ENCODE assay signal across 1 cellular context in the genomic region with DNA sequence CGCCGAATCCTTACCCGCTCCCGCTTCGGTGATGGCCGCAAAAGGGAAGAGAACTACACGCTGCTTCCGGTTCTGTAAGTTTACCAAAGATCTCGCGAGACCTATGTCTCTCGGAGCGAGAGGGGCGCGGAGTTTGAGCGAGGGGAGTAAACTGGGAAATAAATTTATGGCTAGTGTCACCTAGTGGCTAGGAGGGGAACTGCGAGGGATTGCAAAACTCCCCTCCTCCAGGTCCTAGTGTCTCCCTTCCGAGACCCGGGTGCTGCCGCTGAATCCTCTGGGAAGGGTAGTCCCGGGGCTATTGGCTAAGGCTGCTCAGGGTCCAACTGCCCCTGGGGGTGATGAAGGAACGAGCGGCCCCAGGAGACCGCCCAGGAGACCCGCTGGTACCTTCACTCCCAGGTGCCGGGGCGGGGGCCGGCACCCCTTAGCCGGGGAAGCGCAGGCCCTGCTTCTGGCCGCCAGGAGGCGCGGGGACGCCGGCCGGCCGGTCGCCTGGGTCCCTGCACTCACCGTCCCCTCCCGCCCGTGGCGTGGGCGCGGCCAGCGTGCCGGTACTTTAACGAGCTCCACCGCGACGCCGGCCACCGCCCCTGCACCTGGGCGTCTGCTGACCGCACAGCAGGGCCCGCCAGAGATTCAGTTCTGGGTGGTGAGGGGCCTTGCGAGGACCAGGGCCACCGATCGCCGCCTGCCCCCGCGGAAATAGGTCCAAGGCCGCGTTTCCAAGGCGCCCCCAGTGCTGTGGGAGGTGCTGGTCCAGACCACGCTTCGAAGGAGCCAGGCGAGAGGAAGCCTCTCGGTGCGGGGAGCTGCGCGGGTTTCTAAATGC.
TF ChIP-seq lines count a peak whose summit lies in the region.

A gene (minus strand): TSS at position 51 of the 832 bp plus-strand sequence. CDS start 883 bp downstream, outside the sequence.

TF ChIP-seq in K562, 482 proteins besides CTCF, POLR2A, EP300 and RAD21 (continued from another document and continues in another):
- peak; percentile 85 for TF ChIP-seq SAFB (IDR thresholded peaks at IDR 0.05; ENCODE audit: borderline replicate concordance, low read depth, low read length)
- peak; percentile 44 for TF ChIP-seq PCBP1 (IDR thresholded peaks at IDR 0.05; ENCODE audit: low read depth, low read length, poor library complexity, severe bottlenecking)
- peak; percentile 74 for TF ChIP-seq GABPB1 (CRISPR knock-in tag; IDR thresholded peaks at IDR 0.05)
- TF ChIP-seq FOXM1 (IDR thresholded peaks at IDR 0.05; ENCODE audit: low read depth) = peak; percentile 71
- TF ChIP-seq FOXM1 (CRISPR knock-in tag; IDR thresholded peaks at IDR 0.05; ENCODE audit: low read depth) = no peak
- no peak for TF ChIP-seq ZNF79 (CRISPR knock-in tag; IDR thresholded peaks at IDR 0.05; ENCODE audit: low read depth)
- TF ChIP-seq, protein P1, sequence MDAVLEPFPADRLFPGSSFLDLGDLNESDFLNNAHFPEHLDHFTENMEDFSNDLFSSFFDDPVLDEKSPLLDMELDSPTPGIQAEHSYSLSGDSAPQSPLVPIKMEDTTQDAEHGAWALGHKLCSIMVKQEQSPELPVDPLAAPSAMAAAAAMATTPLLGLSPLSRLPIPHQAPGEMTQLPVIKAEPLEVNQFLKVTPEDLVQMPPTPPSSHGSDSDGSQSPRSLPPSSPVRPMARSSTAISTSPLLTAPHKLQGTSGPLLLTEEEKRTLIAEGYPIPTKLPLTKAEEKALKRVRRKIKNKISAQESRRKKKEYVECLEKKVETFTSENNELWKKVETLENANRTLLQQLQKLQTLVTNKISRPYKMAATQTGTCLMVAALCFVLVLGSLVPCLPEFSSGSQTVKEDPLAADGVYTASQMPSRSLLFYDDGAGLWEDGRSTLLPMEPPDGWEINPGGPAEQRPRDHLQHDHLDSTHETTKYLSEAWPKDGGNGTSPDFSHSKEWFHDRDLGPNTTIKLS (IDR thresholded peaks at IDR 0.05; ENCODE audit: borderline replicate concordance, low read depth) = peak; percentile 78; the same call in 1 of the 2 replicates
- TF ChIP-seq CTBP1 (IDR thresholded peaks at IDR 0.05; ENCODE audit: borderline replicate concordance) = peak; percentile 61; the same call in 1 of the 2 replicates
- 0 out of 2 replicates have a peak, but pooled peaks have one; percentile 17 for TF ChIP-seq KLF16 (IDR thresholded peaks at IDR 0.05)
- TF ChIP-seq GABPA (tag; conservative IDR thresholded peaks at IDR 0.05; ENCODE audit: low read depth) = peak; percentile 85
- TF ChIP-seq, protein P2, sequence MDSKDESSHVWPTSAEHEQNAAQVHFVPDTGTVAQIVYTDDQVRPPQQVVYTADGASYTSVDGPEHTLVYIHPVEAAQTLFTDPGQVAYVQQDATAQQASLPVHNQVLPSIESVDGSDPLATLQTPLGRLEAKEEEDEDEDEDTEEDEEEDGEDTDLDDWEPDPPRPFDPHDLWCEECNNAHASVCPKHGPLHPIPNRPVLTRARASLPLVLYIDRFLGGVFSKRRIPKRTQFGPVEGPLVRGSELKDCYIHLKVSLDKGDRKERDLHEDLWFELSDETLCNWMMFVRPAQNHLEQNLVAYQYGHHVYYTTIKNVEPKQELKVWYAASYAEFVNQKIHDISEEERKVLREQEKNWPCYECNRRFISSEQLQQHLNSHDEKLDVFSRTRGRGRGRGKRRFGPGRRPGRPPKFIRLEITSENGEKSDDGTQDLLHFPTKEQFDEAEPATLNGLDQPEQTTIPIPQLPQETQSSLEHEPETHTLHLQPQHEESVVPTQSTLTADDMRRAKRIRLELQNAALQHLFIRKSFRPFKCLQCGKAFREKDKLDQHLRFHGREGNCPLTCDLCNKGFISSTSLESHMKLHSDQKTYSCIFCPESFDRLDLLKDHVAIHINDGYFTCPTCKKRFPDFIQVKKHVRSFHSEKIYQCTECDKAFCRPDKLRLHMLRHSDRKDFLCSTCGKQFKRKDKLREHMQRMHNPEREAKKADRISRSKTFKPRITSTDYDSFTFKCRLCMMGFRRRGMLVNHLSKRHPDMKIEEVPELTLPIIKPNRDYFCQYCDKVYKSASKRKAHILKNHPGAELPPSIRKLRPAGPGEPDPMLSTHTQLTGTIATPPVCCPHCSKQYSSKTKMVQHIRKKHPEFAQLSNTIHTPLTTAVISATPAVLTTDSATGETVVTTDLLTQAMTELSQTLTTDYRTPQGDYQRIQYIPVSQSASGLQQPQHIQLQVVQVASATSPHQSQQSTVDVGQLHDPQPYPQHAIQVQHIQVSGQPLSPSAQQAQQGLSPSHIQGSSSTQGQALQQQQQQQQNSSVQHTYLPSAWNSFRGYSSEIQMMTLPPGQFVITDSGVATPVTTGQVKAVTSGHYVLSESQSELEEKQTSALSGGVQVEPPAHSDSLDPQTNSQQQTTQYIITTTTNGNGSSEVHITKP (IDR thresholded peaks at IDR 0.05; ENCODE audit: partially characterized antibody) = peak; percentile 67
- TF ChIP-seq ZNF785 (CRISPR knock-in tag; IDR thresholded peaks at IDR 0.05) = no peak
- no peak for TF ChIP-seq ZFP30 (CRISPR knock-in tag; IDR thresholded peaks at IDR 0.05; ENCODE audit: borderline replicate concordance)
- TF ChIP-seq ZNF324 (CRISPR knock-in tag; IDR thresholded peaks at IDR 0.05) = no peak
- 0 out of 2 replicates have a peak, but pooled peaks have one; percentile 41 for TF ChIP-seq GATAD2A (IDR thresholded peaks at IDR 0.05)
- no peak for TF ChIP-seq GATA2 (CRISPR knock-in tag; IDR thresholded peaks at IDR 0.05)
- TF ChIP-seq FUS (optimal IDR thresholded peaks at IDR 0.05; ENCODE audit: low read depth, low read length) = no peak
- TF ChIP-seq RHOXF2B (CRISPR knock-in tag; conservative IDR thresholded peaks at IDR 0.05) = no peak
- TF ChIP-seq, protein P3, sequence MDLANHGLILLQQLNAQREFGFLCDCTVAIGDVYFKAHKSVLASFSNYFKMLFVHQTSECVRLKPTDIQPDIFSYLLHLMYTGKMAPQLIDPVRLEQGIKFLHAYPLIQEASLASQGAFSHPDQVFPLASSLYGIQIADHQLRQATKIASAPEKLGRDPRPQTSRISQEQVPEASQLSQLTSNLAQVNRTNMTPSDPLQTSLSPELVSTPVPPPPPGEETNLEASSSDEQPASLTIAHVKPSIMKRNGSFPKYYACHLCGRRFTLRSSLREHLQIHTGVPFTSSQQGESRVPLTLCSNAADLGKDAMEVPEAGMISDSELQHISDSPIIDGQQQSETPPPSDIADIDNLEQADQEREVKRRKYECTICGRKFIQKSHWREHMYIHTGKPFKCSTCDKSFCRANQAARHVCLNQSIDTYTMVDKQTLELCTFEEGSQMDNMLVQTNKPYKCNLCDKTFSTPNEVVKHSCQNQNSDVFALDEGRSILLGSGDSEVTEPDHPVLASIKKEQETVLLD (IDR thresholded peaks at IDR 0.05) = no peak; the same call in 1 of the 2 replicates
- TF ChIP-seq SP1 (CRISPR knock-in tag; IDR thresholded peaks at IDR 0.05) = peak; percentile 69
- TF ChIP-seq, protein P4, sequence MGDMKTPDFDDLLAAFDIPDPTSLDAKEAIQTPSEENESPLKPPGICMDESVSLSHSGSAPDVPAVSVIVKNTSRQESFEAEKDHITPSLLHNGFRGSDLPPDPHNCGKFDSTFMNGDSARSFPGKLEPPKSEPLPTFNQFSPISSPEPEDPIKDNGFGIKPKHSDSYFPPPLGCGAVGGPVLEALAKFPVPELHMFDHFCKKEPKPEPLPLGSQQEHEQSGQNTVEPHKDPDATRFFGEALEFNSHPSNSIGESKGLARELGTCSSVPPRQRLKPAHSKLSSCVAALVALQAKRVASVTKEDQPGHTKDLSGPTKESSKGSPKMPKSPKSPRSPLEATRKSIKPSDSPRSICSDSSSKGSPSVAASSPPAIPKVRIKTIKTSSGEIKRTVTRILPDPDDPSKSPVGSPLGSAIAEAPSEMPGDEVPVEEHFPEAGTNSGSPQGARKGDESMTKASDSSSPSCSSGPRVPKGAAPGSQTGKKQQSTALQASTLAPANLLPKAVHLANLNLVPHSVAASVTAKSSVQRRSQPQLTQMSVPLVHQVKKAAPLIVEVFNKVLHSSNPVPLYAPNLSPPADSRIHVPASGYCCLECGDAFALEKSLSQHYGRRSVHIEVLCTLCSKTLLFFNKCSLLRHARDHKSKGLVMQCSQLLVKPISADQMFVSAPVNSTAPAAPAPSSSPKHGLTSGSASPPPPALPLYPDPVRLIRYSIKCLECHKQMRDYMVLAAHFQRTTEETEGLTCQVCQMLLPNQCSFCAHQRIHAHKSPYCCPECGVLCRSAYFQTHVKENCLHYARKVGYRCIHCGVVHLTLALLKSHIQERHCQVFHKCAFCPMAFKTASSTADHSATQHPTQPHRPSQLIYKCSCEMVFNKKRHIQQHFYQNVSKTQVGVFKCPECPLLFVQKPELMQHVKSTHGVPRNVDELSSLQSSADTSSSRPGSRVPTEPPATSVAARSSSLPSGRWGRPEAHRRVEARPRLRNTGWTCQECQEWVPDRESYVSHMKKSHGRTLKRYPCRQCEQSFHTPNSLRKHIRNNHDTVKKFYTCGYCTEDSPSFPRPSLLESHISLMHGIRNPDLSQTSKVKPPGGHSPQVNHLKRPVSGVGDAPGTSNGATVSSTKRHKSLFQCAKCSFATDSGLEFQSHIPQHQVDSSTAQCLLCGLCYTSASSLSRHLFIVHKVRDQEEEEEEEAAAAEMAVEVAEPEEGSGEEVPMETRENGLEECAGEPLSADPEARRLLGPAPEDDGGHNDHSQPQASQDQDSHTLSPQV (IDR thresholded peaks at IDR 0.05) = peak; percentile 41; the same call in 1 of the 2 replicates
- TF ChIP-seq TEAD4 (IDR thresholded peaks at IDR 0.05; ENCODE audit: low read length) = 0 out of 2 replicates have a peak, but pooled peaks have one; percentile 13
- no peak for TF ChIP-seq TEAD4 (CRISPR knock-in tag; IDR thresholded peaks at IDR 0.05; ENCODE audit: borderline replicate concordance)
- peak; percentile 68 for TF ChIP-seq FIP1L1 (IDR thresholded peaks at IDR 0.05; ENCODE audit: low read depth, low read length, poor library complexity, severe bottlenecking)
- TF ChIP-seq SP2 (IDR thresholded peaks at IDR 0.05; ENCODE audit: extremely low read depth, low read depth, low read length, poor library complexity, severe bottlenecking) = peak; percentile 48
- peak; percentile 62; the same call in 1 of the 2 replicates for TF ChIP-seq FOXP1 (CRISPR knock-in tag; IDR thresholded peaks at IDR 0.05)
- 0 out of 2 replicates have a peak, but pooled peaks have one; percentile 9 for TF ChIP-seq SOX6 (IDR thresholded peaks at IDR 0.05)
- TF ChIP-seq, protein P5, sequence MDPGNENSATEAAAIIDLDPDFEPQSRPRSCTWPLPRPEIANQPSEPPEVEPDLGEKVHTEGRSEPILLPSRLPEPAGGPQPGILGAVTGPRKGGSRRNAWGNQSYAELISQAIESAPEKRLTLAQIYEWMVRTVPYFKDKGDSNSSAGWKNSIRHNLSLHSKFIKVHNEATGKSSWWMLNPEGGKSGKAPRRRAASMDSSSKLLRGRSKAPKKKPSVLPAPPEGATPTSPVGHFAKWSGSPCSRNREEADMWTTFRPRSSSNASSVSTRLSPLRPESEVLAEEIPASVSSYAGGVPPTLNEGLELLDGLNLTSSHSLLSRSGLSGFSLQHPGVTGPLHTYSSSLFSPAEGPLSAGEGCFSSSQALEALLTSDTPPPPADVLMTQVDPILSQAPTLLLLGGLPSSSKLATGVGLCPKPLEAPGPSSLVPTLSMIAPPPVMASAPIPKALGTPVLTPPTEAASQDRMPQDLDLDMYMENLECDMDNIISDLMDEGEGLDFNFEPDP (CRISPR knock-in tag; IDR thresholded peaks at IDR 0.05) = no peak
- TF ChIP-seq YY1 (IDR thresholded peaks at IDR 0.05; ENCODE audit: borderline replicate concordance in 1 of 3, control insufficient read depth in 1 of 3, extremely low read depth in 1 of 3, insufficient read depth in 3 of 3, insufficient read length in 1 of 3, insufficient replicate concordance in 2 of 3, low read depth in 1 of 3, low read length in 2 of 3) = peak; percentile 41 to 90 (median 82)
- no peak for TF ChIP-seq PRPF4 (IDR thresholded peaks at IDR 0.05; ENCODE audit: insufficient read depth, low read depth, low read length, poor library complexity, severe bottlenecking)
- TF ChIP-seq, protein P6, sequence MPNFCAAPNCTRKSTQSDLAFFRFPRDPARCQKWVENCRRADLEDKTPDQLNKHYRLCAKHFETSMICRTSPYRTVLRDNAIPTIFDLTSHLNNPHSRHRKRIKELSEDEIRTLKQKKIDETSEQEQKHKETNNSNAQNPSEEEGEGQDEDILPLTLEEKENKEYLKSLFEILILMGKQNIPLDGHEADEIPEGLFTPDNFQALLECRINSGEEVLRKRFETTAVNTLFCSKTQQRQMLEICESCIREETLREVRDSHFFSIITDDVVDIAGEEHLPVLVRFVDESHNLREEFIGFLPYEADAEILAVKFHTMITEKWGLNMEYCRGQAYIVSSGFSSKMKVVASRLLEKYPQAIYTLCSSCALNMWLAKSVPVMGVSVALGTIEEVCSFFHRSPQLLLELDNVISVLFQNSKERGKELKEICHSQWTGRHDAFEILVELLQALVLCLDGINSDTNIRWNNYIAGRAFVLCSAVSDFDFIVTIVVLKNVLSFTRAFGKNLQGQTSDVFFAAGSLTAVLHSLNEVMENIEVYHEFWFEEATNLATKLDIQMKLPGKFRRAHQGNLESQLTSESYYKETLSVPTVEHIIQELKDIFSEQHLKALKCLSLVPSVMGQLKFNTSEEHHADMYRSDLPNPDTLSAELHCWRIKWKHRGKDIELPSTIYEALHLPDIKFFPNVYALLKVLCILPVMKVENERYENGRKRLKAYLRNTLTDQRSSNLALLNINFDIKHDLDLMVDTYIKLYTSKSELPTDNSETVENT (CRISPR knock-in tag; IDR thresholded peaks at IDR 0.05) = peak; percentile 80
- TF ChIP-seq ZEB2 (IDR thresholded peaks at IDR 0.05) = peak; percentile 56
- peak; percentile 57 for TF ChIP-seq ZFX (CRISPR knock-in tag; IDR thresholded peaks at IDR 0.05)
- TF ChIP-seq, protein P7, sequence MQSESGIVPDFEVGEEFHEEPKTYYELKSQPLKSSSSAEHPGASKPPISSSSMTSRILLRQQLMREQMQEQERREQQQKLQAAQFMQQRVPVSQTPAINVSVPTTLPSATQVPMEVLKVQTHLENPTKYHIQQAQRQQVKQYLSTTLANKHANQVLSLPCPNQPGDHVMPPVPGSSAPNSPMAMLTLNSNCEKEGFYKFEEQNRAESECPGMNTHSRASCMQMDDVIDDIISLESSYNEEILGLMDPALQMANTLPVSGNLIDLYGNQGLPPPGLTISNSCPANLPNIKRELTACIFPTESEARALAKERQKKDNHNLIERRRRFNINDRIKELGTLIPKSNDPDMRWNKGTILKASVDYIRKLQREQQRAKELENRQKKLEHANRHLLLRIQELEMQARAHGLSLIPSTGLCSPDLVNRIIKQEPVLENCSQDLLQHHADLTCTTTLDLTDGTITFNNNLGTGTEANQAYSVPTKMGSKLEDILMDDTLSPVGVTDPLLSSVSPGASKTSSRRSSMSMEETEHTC (IDR thresholded peaks at IDR 0.05) = no peak
- peak; percentile 91 for TF ChIP-seq NFRKB (IDR thresholded peaks at IDR 0.05; ENCODE audit: low read depth)
- no peak for TF ChIP-seq ZNF174 (CRISPR knock-in tag; IDR thresholded peaks at IDR 0.05)
- TF ChIP-seq MAFK (IDR thresholded peaks at IDR 0.05; ENCODE audit: low read length) = no peak
